In genomic region chr12:48788522-48788851, GRCh38 we compare ENCODE assay signal across 9 cellular contexts. TPM values are rescaled to one million over a fixed set of nuclear protein-coding genes. Genes with fewer than 3 reads are reported as not detected.
DNase-seq lines count a peak whose midpoint lies in the region; ATAC-seq, FAIRE-seq and TF ChIP-seq lines count a peak whose summit lies in the region.
"Had no signal": no experiment of that assay in that cellular context is flagged by ENCODE, and none has a peak within 500 bp of the region (broad histone marks: within the 10 kb centered on the region; RNA-seq: fewer than 3 reads in every experiment).

No MANE protein-coding gene starts in this region.

- H3K36me3 ChIP-seq in mucosa of rectum (ENCODE audit: control insufficient read depth in 2 of 2, insufficient read depth in 2 of 2, low read length in 2 of 2) = no peaks in the 10 kb centered on the region

- H3K36me3 Mint-ChIP-seq in stimulated activated naive CD8-positive, alpha-beta T cell treated with anti-CD3 and anti-CD28 coated beads, Interleukin-15, Interleukin-2, amounts not matched to agents 100 ng/mL and 50 ng/mL, for 24 hours (ENCODE audit: low read depth) = no peaks in the 10 kb centered on the region
- H3K36me3 Mint-ChIP-seq in chondrocyte (ENCODE audit: low read depth) = no peaks in the 10 kb centered on the region

- H3K4me1 Mint-ChIP-seq in stimulated activated naive CD8-positive, alpha-beta T cell treated with anti-CD3 and anti-CD28 coated beads, Interleukin-15, Interleukin-2, amounts not matched to agents 100 ng/mL and 50 ng/mL, for 24 hours (ENCODE audit: low read depth) = peaks cover 4% of the 10 kb centered on the region
- peaks cover 38% of the 10 kb centered on the region for H3K4me1 Mint-ChIP-seq in chondrocyte (ENCODE audit: low read depth)

- peak overlapping the region; percentile 62 for H3K4me3 Mint-ChIP-seq in stimulated activated naive CD8-positive, alpha-beta T cell treated with anti-CD3 and anti-CD28 coated beads, Interleukin-15, Interleukin-2, amounts not matched to agents 100 ng/mL and 50 ng/mL, for 24 hours
- peak overlapping the region; percentile 93 for H3K4me3 Mint-ChIP-seq in chondrocyte (ENCODE audit: unreplicated experiment)

- no peak for DNase-seq in stimulated activated naive CD8-positive, alpha-beta T cell treated with anti-CD3 and anti-CD28 coated beads, Interleukin-15, Interleukin-2, amounts not matched to agents 100 U/mL and 50 U/mL, for 24 hours
- DNase-seq in chondrocyte (ENCODE audit: low spot score) (no peak), Kasumi-1 (lab: John Stamatoyannopoulos, UW) (no peak), frontal cortex (ENCODE audit: low spot score in 2 of 2) (no peak)
- no peak for DNase-seq in activated CD4-positive, alpha-beta T cell treated with anti-CD3 and anti-CD28 coated beads, Interleukin-2, amount 50 U/mL, for 1 hour

- H3K9ac ChIP-seq in mucosa of rectum (ENCODE audit: low read depth in 1 of 2, low read length in 2 of 2) = peak overlapping the region; percentile 81 to 84

- H3K27me3 ChIP-seq in mucosa of rectum (ENCODE audit: control insufficient read depth in 2 of 2, insufficient read depth in 2 of 2, low read length in 2 of 2) = no peaks in the 10 kb centered on the region

- peaks cover 44% of the 10 kb centered on the region for H3K27me3 Mint-ChIP-seq in stimulated activated naive CD8-positive, alpha-beta T cell treated with anti-CD3 and anti-CD28 coated beads, Interleukin-15, Interleukin-2, amounts not matched to agents 100 ng/mL and 50 ng/mL, for 24 hours
- no peaks in the 10 kb centered on the region for H3K27me3 Mint-ChIP-seq in chondrocyte (ENCODE audit: low read depth)

- no peak for FAIRE-seq in frontal cortex (lab: Jason Lieb, UNC)
- FAIRE-seq: TTC549 had no signal

- no peaks in the 10 kb centered on the region for H3K9me3 ChIP-seq in mucosa of rectum (ENCODE audit: control insufficient read depth in 2 of 2, low read length in 2 of 2)

- no peak for ATAC-seq in stimulated activated naive CD8-positive, alpha-beta T cell treated with anti-CD3 and anti-CD28 coated beads, Interleukin-15, Interleukin-2, amounts not matched to agents 100 U/mL and 50 U/mL, for 24 hours
- ATAC-seq in HG02642 (IDR thresholded peaks at IDR 0.05; ENCODE audit: poor library complexity, unreplicated experiment) = no peak

- no peaks in the 10 kb centered on the region for H3K9me3 Mint-ChIP-seq in stimulated activated naive CD8-positive, alpha-beta T cell treated with anti-CD3 and anti-CD28 coated beads, Interleukin-15, Interleukin-2, amounts not matched to agents 100 ng/mL and 50 ng/mL, for 24 hours
- H3K9me3 Mint-ChIP-seq in chondrocyte (ENCODE audit: low read depth) = no peaks in the 10 kb centered on the region

- peak overlapping the region; percentile 80 for H3K4me3 ChIP-seq in mucosa of rectum (ENCODE audit: low read length in 2 of 2)

- TF ChIP-seq CTCF in chondrocyte (IDR thresholded peaks at IDR 0.05) = no peak

- peak overlapping the region; percentile 66 to 92 for H3K27ac ChIP-seq in mucosa of rectum (ENCODE audit: low read depth in 2 of 2, low read length in 2 of 2)

- H3K27ac Mint-ChIP-seq in stimulated activated naive CD8-positive, alpha-beta T cell treated with anti-CD3 and anti-CD28 coated beads, Interleukin-15, Interleukin-2, amounts not matched to agents 100 ng/mL and 50 ng/mL, for 24 hours = no peak overlapping the region
- peak overlapping the region; percentile 92 for H3K27ac Mint-ChIP-seq in chondrocyte (ENCODE audit: unreplicated experiment)

- H3K4me1 ChIP-seq in mucosa of rectum (ENCODE audit: control insufficient read depth in 2 of 2, insufficient read depth in 2 of 2, low read length in 2 of 2) = peaks cover 23 to 28% of the 10 kb centered on the region in 2 donors

RNA-seq across cellular contexts. Expression of gene ADCY6, which starts 0.4 kb away (rescaled TPM):
- total RNA-seq in chondrocyte (54.9 to 57.6 TPM (median 57.2 TPM) in 3 replicates), frontal cortex (25.7 TPM)

RNA-seq across cellular contexts. Expression of gene CACNB3, which starts 29.8 kb away (rescaled TPM):
- total RNA-seq in chondrocyte (57.5 to 72.6 TPM (median 69.5 TPM) in 3 replicates), frontal cortex (41.6 TPM)
